ENCODE assay signal across 14 cellular contexts in genomic region chr5:92559743-92560142, GRCh38.
DNase-seq lines count a peak whose midpoint lies in the region; ATAC-seq and TF ChIP-seq lines count a peak whose summit lies in the region.
"Had no signal": no experiment of that assay in that cellular context is flagged by ENCODE, and none has a peak within 500 bp of the region (broad histone marks: within the 10 kb centered on the region; RNA-seq: fewer than 3 reads in every experiment).

No MANE protein-coding gene starts in this region.

- H2BK15ac ChIP-seq in IMR-90 (ENCODE audit: low read depth, low read length) = peak overlapping the region; percentile 95; the same call in 1 of the 3 replicates

- H2BK5ac ChIP-seq in IMR-90 (ENCODE audit: low read depth, low read length, poor library complexity, severe bottlenecking) = peak overlapping the region; percentile 99

- no peak for TF ChIP-seq RAD21 in IMR-90 (IDR thresholded peaks at IDR 0.05; ENCODE audit: low read length)

- H4K8ac ChIP-seq in IMR-90 (ENCODE audit: low read depth in 2 of 2, low read length in 2 of 2) = peak overlapping the region; percentile 18 to 44; a peak in 1 of 4 replicates

- H2BK120ac ChIP-seq in IMR-90 (ENCODE audit: low read depth, low read length) = peak overlapping the region; percentile 98

- intact Hi-C loops in IMR-90 (cut with micrococcal nuclease) = loop anchor here (10.0 kb wide), 2 partner anchors 345 to 1245 kb away; no protein-coding TSS in a partner anchor

- peaks cover 10% of the 10 kb centered on the region for H3K4me1 ChIP-seq in IMR-90 (ENCODE audit: control insufficient read depth, insufficient read depth, low read length)
- H3K4me1 ChIP-seq: Caco-2 had no signal

- H3K9ac ChIP-seq in IMR-90 (ENCODE audit: low read depth, low read length) = no peak overlapping the region

- H3K18ac ChIP-seq in IMR-90 (ENCODE audit: low read depth, low read length) = peak overlapping the region; percentile 94; the same call in 1 of the 2 replicates

- H3K4me2 ChIP-seq in IMR-90 (ENCODE audit: low read depth, low read length) = peak overlapping the region; percentile 62; the same call in 1 of the 2 replicates

- TF ChIP-seq CTCF in AG10803 (conservative IDR thresholded peaks at IDR 0.05; ENCODE audit: low read length) = peak; percentile 31; the same call in 1 of the 2 replicates
- no peak for TF ChIP-seq CTCF in IMR-90 (conservative IDR thresholded peaks at IDR 0.05; ENCODE audit: low read depth, low read length)
- no peak for TF ChIP-seq CTCF in brain microvascular endothelial cell (IDR thresholded peaks at IDR 0.05; ENCODE audit: low read depth, low read length, missing control alignments)

- H3K4me3 Mint-ChIP-seq in stimulated activated naive B cell treated with anti-CD40 and anti-IgM and Interleukin-4, amounts not matched to agents 10 μg/mL and 1 μg/mL and 100 μg/mL, for 72 hours = no peak overlapping the region
- H3K4me3 Mint-ChIP-seq: activated CD8-positive, alpha-beta memory T cell treated with anti-CD3 and anti-CD28 coated beads, Interleukin-2, amount 10 ng/mL, durations not matched to agents 7 days and 5 days had no signal

- H3K4me3 ChIP-seq in AG10803 (ENCODE audit: low read length) (no peak overlapping the region), IMR-90 (ENCODE audit: insufficient read depth, low read depth, low read length) (no peak overlapping the region), brain microvascular endothelial cell (ENCODE audit: low read depth, low read length) (no peak overlapping the region)

- in situ Hi-C loops in IMR-90 (cut with MboI; ENCODE audit: low sequenced_read_pairs) = no loop called here
- in situ Hi-C loops in brain microvascular endothelial cell (cut with HindIII; ENCODE audit: low pct_ligation_motif_present, low sequenced_read_pairs) = no loop called here

- H3K9me3 ChIP-seq in IMR-90 (ENCODE audit: control insufficient read depth, insufficient read depth, low read length) = no peaks in the 10 kb centered on the region
- H3K9me3 ChIP-seq: Caco-2 had no signal

- POLR2A ChIA-PET in IMR-90 (lab: Charles Lee; ENCODE audit: unreplicated experiment) = no interaction called here

- H3K4me1 Mint-ChIP-seq in stimulated activated naive B cell treated with anti-CD40 and anti-IgM and Interleukin-4, amounts not matched to agents 10 μg/mL and 1 μg/mL and 100 μg/mL, for 72 hours = no peaks in the 10 kb centered on the region
- H3K4me1 Mint-ChIP-seq: activated CD8-positive, alpha-beta memory T cell treated with anti-CD3 and anti-CD28 coated beads, Interleukin-2, amount 10 ng/mL, durations not matched to agents 7 days and 5 days had no signal

- CTCF ChIA-PET in IMR-90 (lab: Yijun Ruan, JAX) = no interaction called here

- no peaks in the 10 kb centered on the region for H3K27me3 ChIP-seq in IMR-90 (ENCODE audit: control insufficient read depth, insufficient read depth, low read length)
- no peaks in the 10 kb centered on the region for H3K27me3 ChIP-seq in brain microvascular endothelial cell (replicated peaks)

- H2AK5ac ChIP-seq in IMR-90 (ENCODE audit: low read depth, low read length) = peak overlapping the region; percentile 84

- no peak overlapping the region for H2AK9ac ChIP-seq in IMR-90 (replicated peaks; ENCODE audit: low read depth, low read length, poor library complexity)

- dilution Hi-C loops in IMR-90 (cut with HindIII; ENCODE audit: low sequenced_read_pairs, unreplicated experiment) = no loop called here

- no TSS peak for BruUV-seq in IMR-90 (replicated peaks; lab: Mats Ljungman, UMichigan)

- DNase-seq in AG10803 (ENCODE audit: low read depth) = peak; percentile 35
- DNase-seq in IMR-90 = peak; percentile 36
- DNase-seq in brain microvascular endothelial cell = peak; percentile 48
- DNase-seq in left kidney (ENCODE audit: low read depth, low spot score) = peak; percentile 42
- no peak for DNase-seq in SHP77 treated with DMSO at 0.1 percent for 48 hours (lab: John Stamatoyannopoulos, UW)
- DNase-seq in stimulated activated naive B cell treated with anti-CD40 and anti-IgM and Interleukin-4, amounts not matched to agents 10 μg/mL and 1 μg/mL and 100 μg/mL, for 72 hours = no peak
- no peak for DNase-seq in NCI-H128 (lab: John Stamatoyannopoulos, UW; ENCODE audit: unreplicated experiment)
- DNase-seq: activated CD8-positive, alpha-beta memory T cell treated with anti-CD3 and anti-CD28 coated beads, Interleukin-2, amount 10 ng/mL, durations not matched to agents 7 days and 5 days; Caco-2; left cardiac atrium; NCI-H1436 treated with DMSO at 0.1 percent for 48 hours; nucleus accumbens; stimulated activated CD4-positive, alpha-beta T cell treated with anti-CD3 and anti-CD28 coated beads, Interleukin-1b, Interleukin-23, amount 100 ng/mL, for 48 hours had no signal

- peak overlapping the region; percentile 90 for H2BK20ac ChIP-seq in IMR-90 (ENCODE audit: low read depth, low read length)

- H3K27ac ChIP-seq in IMR-90 (ENCODE audit: insufficient read depth, low read length) = peak overlapping the region; percentile 17; the same call in 1 of the 2 replicates
- peak overlapping the region; percentile 49 for H3K27ac ChIP-seq in brain microvascular endothelial cell

- peak overlapping the region; percentile 81; the same call in 1 of the 2 replicates for H3K14ac ChIP-seq in IMR-90 (replicated peaks; ENCODE audit: low read depth, low read length)

- no peak overlapping the region for H3K27ac Mint-ChIP-seq in stimulated activated naive B cell treated with anti-CD40 and anti-IgM and Interleukin-4, amounts not matched to agents 10 μg/mL and 1 μg/mL and 100 μg/mL, for 72 hours
- H3K27ac Mint-ChIP-seq: activated CD8-positive, alpha-beta memory T cell treated with anti-CD3 and anti-CD28 coated beads, Interleukin-2, amount 10 ng/mL, durations not matched to agents 7 days and 5 days had no signal

- H4K91ac ChIP-seq in IMR-90 (ENCODE audit: insufficient read depth, low read depth, low read length) = peak overlapping the region; percentile 92

- peak; percentile 13; the same call in 1 of the 2 replicates for ATAC-seq in IMR-90 (ENCODE audit: low read depth)
- no peak for ATAC-seq in stimulated activated naive B cell treated with anti-CD40 and anti-IgM and Interleukin-4, amounts not matched to agents 10 μg/mL and 1 μg/mL and 100 μg/mL, for 72 hours (replicated peaks)
- ATAC-seq in HG03139 (IDR thresholded peaks at IDR 0.05; ENCODE audit: unreplicated experiment) = no peak
- ATAC-seq: activated CD8-positive, alpha-beta memory T cell treated with anti-CD3 and anti-CD28 coated beads, Interleukin-2, amount 10 ng/mL, durations not matched to agents 7 days and 5 days; left cardiac atrium had no signal

- H4K20me1 ChIP-seq in IMR-90 (ENCODE audit: insufficient read depth, low read length) = no peaks in the 10 kb centered on the region

- H3K79me1 ChIP-seq in IMR-90 (ENCODE audit: low read depth in 1 of 2, low read length in 2 of 2) = no peaks in the 10 kb centered on the region

- no peaks in the 10 kb centered on the region for H3K9me3 Mint-ChIP-seq in stimulated activated naive B cell treated with anti-CD40 and anti-IgM and Interleukin-4, amounts not matched to agents 10 μg/mL and 1 μg/mL and 100 μg/mL, for 72 hours

- H3K56ac ChIP-seq in IMR-90 (ENCODE audit: extremely low read depth, insufficient read depth, low read length) = no peak overlapping the region

- H3K27me3 Mint-ChIP-seq in stimulated activated naive B cell treated with anti-CD40 and anti-IgM and Interleukin-4, amounts not matched to agents 10 μg/mL and 1 μg/mL and 100 μg/mL, for 72 hours = no peaks in the 10 kb centered on the region
- H3K27me3 Mint-ChIP-seq: activated CD8-positive, alpha-beta memory T cell treated with anti-CD3 and anti-CD28 coated beads, Interleukin-2, amount 10 ng/mL, durations not matched to agents 7 days and 5 days had no signal

- peak overlapping the region; percentile 70 for H2AFZ ChIP-seq in IMR-90 (replicated peaks; ENCODE audit: low read length, poor library complexity)

- no peak for TF ChIP-seq POLR2A in IMR-90 (IDR thresholded peaks at IDR 0.05; ENCODE audit: low read depth, low read length)

- no CpG with 5 or more reads among the region's 3 CpGs for WGBS in IMR-90 (ENCODE audit: extremely low coverage in 2 of 2, insufficient read length in 1 of 2), 2 experiments

- no peaks in the 10 kb centered on the region for H3K36me3 ChIP-seq in IMR-90 (ENCODE audit: control insufficient read depth, insufficient read depth, low read length)
- no peaks in the 10 kb centered on the region for H3K36me3 ChIP-seq in brain microvascular endothelial cell (replicated peaks)

- H3K4ac ChIP-seq in IMR-90 (ENCODE audit: low read depth, low read length) = peak overlapping the region; percentile 74

- no peaks in the 10 kb centered on the region for H3K9me1 ChIP-seq in IMR-90 (ENCODE audit: insufficient read depth, low read length)

- H3K23ac ChIP-seq in IMR-90 (ENCODE audit: low read depth, low read length) = no peak overlapping the region

- peak overlapping the region; percentile 93; the same call in 1 of the 2 replicates for H4K5ac ChIP-seq in IMR-90 (ENCODE audit: low read depth, low read length)

- no peaks in the 10 kb centered on the region for H3K36me3 Mint-ChIP-seq in stimulated activated naive B cell treated with anti-CD40 and anti-IgM and Interleukin-4, amounts not matched to agents 10 μg/mL and 1 μg/mL and 100 μg/mL, for 72 hours
- H3K36me3 Mint-ChIP-seq: activated CD8-positive, alpha-beta memory T cell treated with anti-CD3 and anti-CD28 coated beads, Interleukin-2, amount 10 ng/mL, durations not matched to agents 7 days and 5 days had no signal

TF ChIP-seq in IMR-90, 13 proteins besides CTCF, POLR2A, EP300 and RAD21 (continues in another document):
- TF ChIP-seq RCOR1 (IDR thresholded peaks at IDR 0.05; ENCODE audit: insufficient replicate concordance, low read length) (no peak), CEBPB (IDR thresholded peaks at IDR 0.05; ENCODE audit: low read depth, low read length) (no peak), SMC3 (IDR thresholded peaks at IDR 0.05; ENCODE audit: low read depth, low read length) (no peak), ELK1 (IDR thresholded peaks at IDR 0.05; ENCODE audit: borderline replicate concordance, low read depth, low read length) (no peak), MXI1 (IDR thresholded peaks at IDR 0.05; ENCODE audit: borderline replicate concordance, low read depth, low read length) (no peak), MAFK (IDR thresholded peaks at IDR 0.05; ENCODE audit: low read depth, low read length) (no peak), MAZ (IDR thresholded peaks at IDR 0.05; ENCODE audit: borderline replicate concordance, low read depth, low read length) (no peak), NFE2L2 (IDR thresholded peaks at IDR 0.05; ENCODE audit: low read depth, low read length) (no peak), BHLHE40 (IDR thresholded peaks at IDR 0.05; ENCODE audit: low read depth, low read length) (no peak)

Comparison
In these comparisons a context has a peak if more than half of its experiments do, and no peak if none do; other contexts are left out.
1. DNase-seq: peak in AG10803 (single experiment), IMR-90 (single experiment), brain microvascular endothelial cell (single experiment) and left kidney (single experiment); none in SHP77 treated with DMSO at 0.1 percent for 48 hours (single experiment), stimulated activated naive B cell treated with anti-CD40 and anti-IgM and Interleukin-4, amounts not matched to agents 10 μg/mL and 1 μg/mL and 100 μg/mL, for 72 hours (single experiment) and NCI-H128 (single experiment).